In the genomic region with DNA sequence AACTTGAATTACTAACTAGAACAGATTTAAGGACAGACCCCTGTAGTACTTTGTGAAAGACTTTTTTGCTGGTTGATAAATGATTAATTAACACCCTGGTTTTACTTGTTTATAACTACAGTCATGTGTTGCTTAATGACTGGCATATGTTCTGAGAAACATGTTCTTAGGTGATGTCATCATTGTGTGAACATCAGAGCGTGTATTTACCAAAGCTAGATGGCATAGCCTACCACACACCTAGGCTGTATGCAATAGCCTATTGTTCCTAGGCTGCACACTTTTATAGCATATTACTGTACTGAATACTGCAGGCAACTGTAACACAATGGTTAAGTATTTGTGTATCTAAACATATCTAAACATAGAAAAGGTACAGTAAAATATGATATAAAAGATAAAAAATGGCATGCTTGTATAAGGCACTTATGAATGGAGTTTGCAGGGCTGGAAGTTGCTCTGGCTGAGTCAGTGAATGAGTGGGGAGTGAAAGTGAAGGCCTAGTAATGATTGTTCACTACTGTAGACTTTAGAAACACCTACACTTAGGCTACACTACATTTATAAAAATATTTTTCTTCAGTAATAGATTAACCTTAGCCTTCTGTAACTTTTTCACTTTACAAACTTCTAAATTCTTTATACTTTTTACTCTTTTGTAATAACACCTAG, we compare ENCODE assay signal across 21 cellular contexts.
A peak's percentile ranks its signal among the peaks of the same experiment; 100 is the strongest.
DNase-seq lines count a peak whose midpoint lies in the region; ATAC-seq and TF ChIP-seq lines count a peak whose summit lies in the region.
"Had no signal": no experiment of that assay in that cellular context is flagged by ENCODE, and none has a peak within 500 bp of the region (broad histone marks: within the 10 kb centered on the region; RNA-seq: fewer than 3 reads in every experiment).

No MANE protein-coding gene starts in this region.

- H3K27me3 Mint-ChIP-seq in activated naive CD8-positive, alpha-beta T cell treated with anti-CD3 and anti-CD28 coated beads, Interleukin-2, amount 50 U/mL, for 24 hours, result no peaks in the 10 kb centered on the region
- peaks cover 6% of the 10 kb centered on the region for H3K27me3 Mint-ChIP-seq in activated naive CD8-positive, alpha-beta T cell treated with anti-CD3 and anti-CD28 coated beads for 36 hours

- H3K4me3 ChIP-seq in uterus, result no peak overlapping the region
- H3K4me3 ChIP-seq: MG63, SJSA1, tibial artery had no signal

- ATAC-seq in activated naive CD8-positive, alpha-beta T cell treated with anti-CD3 and anti-CD28 coated beads, Interleukin-2, amount 50 U/mL, for 24 hours, result peak; percentile 61
- ATAC-seq in GM21526 (IDR thresholded peaks at IDR 0.05; ENCODE audit: low FRiP score, unreplicated experiment), result no peak
- ATAC-seq: sciatic nerve had no signal

- H3K9me3 Mint-ChIP-seq in activated naive CD8-positive, alpha-beta T cell treated with anti-CD3 and anti-CD28 coated beads, Interleukin-2, amount 50 U/mL, for 24 hours, result no peaks in the 10 kb centered on the region
- peaks cover 5% of the 10 kb centered on the region for H3K9me3 Mint-ChIP-seq in activated naive CD8-positive, alpha-beta T cell treated with anti-CD3 and anti-CD28 coated beads for 36 hours
- H3K9me3 Mint-ChIP-seq: T-helper 2 cell treated with Interferon-gamma antibody and Interleukin-4, amounts not matched to agents 5 μg/mL and 100 μg/mL, for 36 hours had no signal

- no peaks in the 10 kb centered on the region for H3K4me1 ChIP-seq in uterus
- H3K4me1 ChIP-seq: BE2C, SJSA1, tibial artery had no signal

- no peak overlapping the region for H3K4me3 Mint-ChIP-seq in activated naive CD8-positive, alpha-beta T cell treated with anti-CD3 and anti-CD28 coated beads, Interleukin-2, amount 50 U/mL, for 24 hours
- no peak overlapping the region for H3K4me3 Mint-ChIP-seq in activated naive CD8-positive, alpha-beta T cell treated with anti-CD3 and anti-CD28 coated beads for 36 hours
- H3K4me3 Mint-ChIP-seq: T-helper 2 cell treated with Interferon-gamma antibody and Interleukin-4, amounts not matched to agents 5 μg/mL and 100 μg/mL, for 36 hours had no signal

- no peaks in the 10 kb centered on the region for H3K27me3 ChIP-seq in uterus
- H3K27me3 ChIP-seq: BE2C, MG63, SJSA1, tibial artery had no signal

- intact Hi-C loops in uterus (cut with DNase I; ENCODE audit: low total_unique reads), result no loop called here

- no peak for TF ChIP-seq POLR2A in uterus (IDR thresholded peaks at IDR 0.05)

- no peak for TF ChIP-seq CTCF in uterus (IDR thresholded peaks at IDR 0.05)

- H3K36me3 Mint-ChIP-seq in activated naive CD8-positive, alpha-beta T cell treated with anti-CD3 and anti-CD28 coated beads, Interleukin-2, amount 50 U/mL, for 24 hours (ENCODE audit: low read depth), result no peaks in the 10 kb centered on the region
- no peaks in the 10 kb centered on the region for H3K36me3 Mint-ChIP-seq in activated naive CD8-positive, alpha-beta T cell treated with anti-CD3 and anti-CD28 coated beads for 36 hours

- DNase-seq in activated naive CD8-positive, alpha-beta T cell treated with anti-CD3 and anti-CD28 coated beads, Interleukin-2, amount 50 U/mL, for 24 hours, result no peak
- DNase-seq in activated naive CD8-positive, alpha-beta T cell treated with anti-CD3 and anti-CD28 coated beads for 36 hours, result no peak
- peak; percentile 19 for DNase-seq in NCI-H1694 treated with DMSO at 0.1 percent for 48 hours (lab: John Stamatoyannopoulos, UW)
- peak; percentile 57 for DNase-seq in epithelial cell of prostate (ENCODE audit: low read depth, low spot score)
- peak; percentile 14 for DNase-seq in mucosa of gallbladder (ENCODE audit: low spot score)
- DNase-seq in uterus, result no peak
- no peak for DNase-seq in cerebellar nuclear complex (lab: John Stamatoyannopoulos, UW)
- DNase-seq: activated CD4-positive, alpha-beta T cell treated with anti-CD3 and anti-CD28 coated beads, Interleukin-2, amount 50 U/mL, for 4 hours; anterior cingulate cortex; BE2C; MG63; midbrain; NCI-H2107; nucleus accumbens; stimulated activated CD4-positive, alpha-beta T cell treated with anti-CD3 and anti-CD28 coated beads, Interleukin-2, amount 100 ng/mL, for 48 hours; tibial artery had no signal

- H3K27ac ChIP-seq in epithelial cell of prostate, result no peak overlapping the region
- H3K27ac ChIP-seq in uterus, result no peak overlapping the region
- H3K27ac ChIP-seq: SJSA1, tibial artery had no signal

- no peaks in the 10 kb centered on the region for H3K4me1 Mint-ChIP-seq in activated naive CD8-positive, alpha-beta T cell treated with anti-CD3 and anti-CD28 coated beads, Interleukin-2, amount 50 U/mL, for 24 hours
- H3K4me1 Mint-ChIP-seq in activated naive CD8-positive, alpha-beta T cell treated with anti-CD3 and anti-CD28 coated beads for 36 hours, result no peaks in the 10 kb centered on the region

- H3K9me3 ChIP-seq in uterus, result no peaks in the 10 kb centered on the region
- H3K9me3 ChIP-seq: BE2C, SJSA1 had no signal

- no peaks in the 10 kb centered on the region for H3K36me3 ChIP-seq in uterus
- H3K36me3 ChIP-seq: BE2C, MG63, SJSA1, tibial artery had no signal

- H3K27ac Mint-ChIP-seq in activated naive CD8-positive, alpha-beta T cell treated with anti-CD3 and anti-CD28 coated beads, Interleukin-2, amount 50 U/mL, for 24 hours, result no peak overlapping the region
- H3K27ac Mint-ChIP-seq in activated naive CD8-positive, alpha-beta T cell treated with anti-CD3 and anti-CD28 coated beads for 36 hours, result no peak overlapping the region
- H3K27ac Mint-ChIP-seq: activated T-helper 2 cell treated with anti-CD3 and anti-CD28 coated beads, Interferon-gamma antibody, Interleukin-2, Interleukin-4, amounts not matched to agents 10 μg/mL and 5 μg/mL and 100 μg/mL, durations not matched to agents 14 hours and 24 hours and 36 hours; T-helper 2 cell treated with Interferon-gamma antibody and Interleukin-4, amounts not matched to agents 5 μg/mL and 100 μg/mL, for 36 hours had no signal

Comparison
In these comparisons a context has a peak if more than half of its experiments do, and no peak if none do; other contexts are left out.
1. DNase-seq: peak in NCI-H1694 treated with DMSO at 0.1 percent for 48 hours (single experiment), epithelial cell of prostate (single experiment) and mucosa of gallbladder (single experiment); none in activated naive CD8-positive, alpha-beta T cell treated with anti-CD3 and anti-CD28 coated beads, Interleukin-2, amount 50 U/mL, for 24 hours (single experiment), activated naive CD8-positive, alpha-beta T cell treated with anti-CD3 and anti-CD28 coated beads for 36 hours (single experiment), uterus (0 of 2) and cerebellar nuclear complex (0 of 2).